Comparison of ENCODE assay signal across 11 cellular contexts in the genomic region with DNA sequence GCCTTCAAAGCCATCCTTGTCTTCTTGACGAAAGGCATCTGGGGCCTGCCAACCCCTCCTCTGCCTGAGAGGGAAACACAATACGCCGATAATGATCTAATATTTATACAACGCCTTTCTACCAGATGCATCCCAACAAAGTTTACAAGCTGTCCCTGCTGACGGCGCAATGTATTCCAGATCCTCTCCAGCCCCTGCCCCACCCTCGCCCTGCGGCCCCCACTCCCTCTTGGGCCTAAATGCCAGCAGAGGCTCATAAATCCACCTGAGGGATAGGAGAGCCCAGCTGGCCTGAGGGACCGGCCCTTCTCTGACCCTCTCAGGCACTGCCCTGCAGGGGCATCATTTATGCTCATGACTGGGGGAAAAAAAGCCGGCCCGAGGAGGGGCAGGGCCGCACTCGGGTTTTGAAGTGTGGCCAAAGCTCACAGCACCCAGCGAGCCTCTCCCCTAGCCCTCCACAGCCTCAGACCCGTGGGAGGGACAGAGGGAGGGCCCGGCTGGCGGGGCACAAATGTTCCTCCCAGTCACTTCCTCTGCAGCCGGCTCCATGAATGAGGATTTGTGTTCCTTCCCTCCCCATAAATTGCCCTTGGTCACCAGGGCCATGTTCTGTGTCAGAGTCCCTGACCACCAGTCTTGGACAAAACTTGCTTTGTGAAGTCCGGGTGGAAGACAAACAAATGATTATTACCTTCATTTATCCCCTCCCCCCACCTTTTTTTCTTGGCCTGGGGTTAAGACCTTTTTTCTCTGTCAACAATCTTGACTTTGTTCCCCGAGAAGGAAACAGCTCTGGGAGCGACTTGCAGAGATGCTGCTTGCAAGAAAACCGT.
A peak's percentile ranks its signal among the peaks of the same experiment; 100 is the strongest.
DNase-seq lines count a peak whose midpoint lies in the region; TF ChIP-seq lines count a peak whose summit lies in the region.
"Had no signal": no experiment of that assay in that cellular context is flagged by ENCODE, and none has a peak within 500 bp of the region (broad histone marks: within the 10 kb centered on the region; RNA-seq: fewer than 3 reads in every experiment).

No MANE protein-coding gene starts in this region.

- H3K27ac Mint-ChIP-seq in osteocyte (ENCODE audit: unreplicated experiment), result no peak overlapping the region
- H3K27ac Mint-ChIP-seq: CD4-positive, alpha-beta T cell had no signal

- no peak for TF ChIP-seq CTCF in osteocyte (IDR thresholded peaks at IDR 0.05)

- H3K36me3 Mint-ChIP-seq in osteocyte (ENCODE audit: unreplicated experiment), result no peaks in the 10 kb centered on the region

- peaks cover 6% of the 10 kb centered on the region for H3K4me1 Mint-ChIP-seq in osteocyte (ENCODE audit: unreplicated experiment)

- no peak overlapping the region for H3K4me3 Mint-ChIP-seq in osteocyte (ENCODE audit: unreplicated experiment)
- H3K4me3 Mint-ChIP-seq: CD4-positive, alpha-beta T cell had no signal

- peaks cover 52% of the 10 kb centered on the region for H3K27me3 Mint-ChIP-seq in osteocyte (ENCODE audit: unreplicated experiment)

- no peaks in the 10 kb centered on the region for H3K9me3 Mint-ChIP-seq in osteocyte (ENCODE audit: unreplicated experiment)
- H3K9me3 Mint-ChIP-seq: CD4-positive, alpha-beta T cell had no signal

- DNase-seq in G401 (ENCODE audit: low spot score) (peak; percentile 6), anterior cingulate cortex (lab: John Stamatoyannopoulos, UW) (peak in 35 of 58 donors; percentile 7 to 65 (median 26)), islet precursor cell (peak; percentile 97), retina (peak; percentile 63), osteocyte (ENCODE audit: extremely low spot score, unreplicated experiment) (no peak), dedifferentiated amniotic fluid mesenchymal stem cell (ENCODE audit: extremely low spot score) (no peak)
- no peak for DNase-seq in activated CD4-positive, alpha-beta T cell treated with anti-CD3 and anti-CD28 coated beads for 48 hours
- DNase-seq in stimulated activated CD4-positive, alpha-beta T cell treated with anti-CD3 and anti-CD28 coated beads, Interleukin-2, amount 100 ng/mL, for 24 hours, result no peak
- DNase-seq: activated CD4-positive, CD25-positive, alpha-beta regulatory T cell; CD4-positive, alpha-beta T cell; NCI-H2029 had no signal

- in situ Hi-C loops in G401 (cut with HindIII; ENCODE audit: low sequenced_read_pairs), result no loop called here

Comparison
In these comparisons a context has a peak if more than half of its experiments do, and no peak if none do; other contexts are left out.
1. DNase-seq: peak in G401 (single experiment), anterior cingulate cortex (35 of 58), islet precursor cell (single experiment) and retina (single experiment); none in osteocyte (single experiment), activated CD4-positive, alpha-beta T cell treated with anti-CD3 and anti-CD28 coated beads for 48 hours (single experiment), stimulated activated CD4-positive, alpha-beta T cell treated with anti-CD3 and anti-CD28 coated beads, Interleukin-2, amount 100 ng/mL, for 24 hours (0 of 2) and dedifferentiated amniotic fluid mesenchymal stem cell (single experiment).